Comparison of ENCODE assay signal across 13 cellular contexts in the genomic region with DNA sequence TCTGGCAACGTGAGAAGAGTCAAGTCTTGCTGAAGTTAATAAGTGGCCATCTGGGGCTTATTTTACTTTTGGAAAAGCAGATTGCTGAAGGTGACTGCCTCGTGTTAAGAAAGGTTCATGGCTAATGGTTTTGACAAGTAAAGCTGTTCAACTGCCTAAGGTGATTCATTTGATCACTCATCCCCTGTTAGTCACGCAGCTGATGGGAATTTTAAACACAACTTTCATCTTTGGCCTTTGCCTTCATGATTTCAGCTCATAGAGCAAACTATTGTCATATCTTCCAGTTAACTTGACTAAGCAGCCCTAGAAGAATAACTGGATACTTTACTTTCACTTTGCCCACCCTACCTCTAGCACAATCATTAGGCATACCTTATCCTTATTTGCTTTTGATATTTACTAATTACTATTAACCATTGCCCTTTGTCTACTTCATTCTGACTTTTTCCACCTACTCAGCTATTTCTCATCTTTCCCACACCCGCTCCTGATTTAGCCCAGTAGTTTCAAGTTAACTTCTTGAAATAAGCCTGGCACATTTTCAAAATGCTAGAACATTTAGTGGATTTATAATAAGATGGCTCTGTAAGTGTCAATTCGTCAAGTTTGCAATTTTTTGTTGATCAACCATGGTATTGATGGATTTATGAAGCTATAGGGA.
DNase-seq lines count a peak whose midpoint lies in the region; ATAC-seq and TF ChIP-seq lines count a peak whose summit lies in the region.
"Had no signal": no experiment of that assay in that cellular context is flagged by ENCODE, and none has a peak within 500 bp of the region (broad histone marks: within the 10 kb centered on the region; RNA-seq: fewer than 3 reads in every experiment).

No MANE protein-coding gene starts in this region.

- no peak for TF ChIP-seq CTCF in brain microvascular endothelial cell (IDR thresholded peaks at IDR 0.05; ENCODE audit: low read depth, low read length, missing control alignments)

- no peaks in the 10 kb centered on the region for H3K36me3 ChIP-seq in brain microvascular endothelial cell (replicated peaks)
- H3K36me3 ChIP-seq: ascending aorta had no signal

- in situ Hi-C loops in brain microvascular endothelial cell (cut with HindIII; ENCODE audit: low pct_ligation_motif_present, low sequenced_read_pairs) = no loop called here

- peak; percentile 44 for DNase-seq in Daoy (ENCODE audit: low read depth)
- peak; percentile 9 for DNase-seq in LoVo (ENCODE audit: low spot score)
- DNase-seq in brain microvascular endothelial cell = peak; percentile 41
- DNase-seq in kidney tubule cell (ENCODE audit: low spot score) = peak; percentile 87
- DNase-seq in activated gamma-delta T cell (lab: John Stamatoyannopoulos, UW) = no peak
- no peak for DNase-seq in stimulated activated naive CD4-positive, alpha-beta T cell (lab: John Stamatoyannopoulos, UW)
- no peak for DNase-seq in islet precursor cell
- DNase-seq: activated CD4-positive, alpha-beta T cell treated with anti-CD3 and anti-CD28 coated beads, Interleukin-2, amount 50 U/mL, for 4 hours; NCI-H526 treated with DMSO at 0.1 percent for 48 hours; stimulated activated CD4-positive, alpha-beta T cell treated with anti-CD3 and anti-CD28 coated beads, Interleukin-12 subunit alpha, Interleukin-12 subunit beta, amount 100 ng/mL, for 4 hours had no signal

- no peak for ATAC-seq in HG02642 (IDR thresholded peaks at IDR 0.05; ENCODE audit: poor library complexity, unreplicated experiment)
- ATAC-seq: natural killer cell treated with Interleukin-12 subunit alpha and Interleukin-12 subunit beta and Interleukin-15 and Interleukin-18, amount 100 ng/mL, for 72 hours had no signal

- H3K27ac ChIP-seq in brain microvascular endothelial cell = peak overlapping the region; percentile 8
- H3K27ac ChIP-seq: ascending aorta had no signal

- no peaks in the 10 kb centered on the region for H3K27me3 ChIP-seq in brain microvascular endothelial cell (replicated peaks)
- H3K27me3 ChIP-seq: ascending aorta had no signal

- H3K4me3 ChIP-seq in brain microvascular endothelial cell (ENCODE audit: low read depth, low read length) = no peak overlapping the region
- H3K4me3 ChIP-seq: ascending aorta had no signal

Comparison
In these comparisons a context has a peak if more than half of its experiments do, and no peak if none do; other contexts are left out.
1. DNase-seq: peak in Daoy (single experiment), LoVo (single experiment), brain microvascular endothelial cell (single experiment) and kidney tubule cell (single experiment); none in activated gamma-delta T cell (single experiment), stimulated activated naive CD4-positive, alpha-beta T cell (0 of 6) and islet precursor cell (single experiment).